11 cellular contexts compared by ENCODE assay signal in genomic region chr1:216566809-216567208, GRCh38.
A peak's percentile ranks its signal among the peaks of the same experiment; 100 is the strongest.
DNase-seq lines count a peak whose midpoint lies in the region; ATAC-seq and TF ChIP-seq lines count a peak whose summit lies in the region.
"Had no signal": no experiment of that assay in that cellular context is flagged by ENCODE, and none has a peak within 500 bp of the region (broad histone marks: within the 10 kb centered on the region; RNA-seq: fewer than 3 reads in every experiment).

No MANE protein-coding gene starts in this region.

- H3K27ac Mint-ChIP-seq in neural progenitor cell, result no peak overlapping the region
- H3K27ac Mint-ChIP-seq: activated B cell treated with CpG ODN at 0.5 μM for 24 hours had no signal

- H3K4me3 ChIP-seq in neural progenitor cell, result no peak overlapping the region
- H3K4me3 ChIP-seq: BLaER1 treated with 17β-estradiol and CSF1 and Interleukin-3, amounts not matched to agents 10 nM and 100 nM had no signal

- H3K9me3 Mint-ChIP-seq in neural progenitor cell, result no peaks in the 10 kb centered on the region
- H3K9me3 Mint-ChIP-seq: activated B cell treated with CpG ODN at 0.5 μM for 24 hours had no signal

- H3K9ac ChIP-seq in neural progenitor cell, result no peak overlapping the region
- H3K9ac ChIP-seq: BLaER1 treated with 17β-estradiol and CSF1 and Interleukin-3, amounts not matched to agents 10 nM and 100 nM had no signal

- TF ChIP-seq CTCF in neural progenitor cell (IDR thresholded peaks at IDR 0.05), result peak; percentile 51

- peak; percentile 1 to 32 for DNase-seq in NCI-H2081 (lab: John Stamatoyannopoulos, UW)
- no peak for DNase-seq in NCI-H2081 treated with DMSO at 0.1 percent for 48 hours (lab: John Stamatoyannopoulos, UW)
- peak; percentile 1 for DNase-seq in amniotic stem cell (lab: John Stamatoyannopoulos, UW)
- DNase-seq in neural progenitor cell (ENCODE audit: low spot score), result no peak
- no peak for DNase-seq in SHP77 treated with DMSO at 0.1 percent for 48 hours (lab: John Stamatoyannopoulos, UW)
- DNase-seq in hippocampal formation (lab: John Stamatoyannopoulos, UW), result no peak
- DNase-seq: activated B cell treated with CpG ODN at 0.5 μM for 24 hours, cortex of kidney had no signal

- no peaks in the 10 kb centered on the region for H3K36me3 ChIP-seq in neural progenitor cell
- H3K36me3 ChIP-seq: BLaER1 treated with 17β-estradiol and CSF1 and Interleukin-3, amounts not matched to agents 10 nM and 100 nM had no signal

- no peak overlapping the region for H3K4me3 Mint-ChIP-seq in neural progenitor cell
- H3K4me3 Mint-ChIP-seq: activated B cell treated with CpG ODN at 0.5 μM for 24 hours had no signal

- TF ChIP-seq EP300 in Ishikawa (IDR thresholded peaks at IDR 0.05; ENCODE audit: borderline replicate concordance), result no peak

- no peaks in the 10 kb centered on the region for H3K27me3 ChIP-seq in neural progenitor cell
- H3K27me3 ChIP-seq: BLaER1 treated with 17β-estradiol and CSF1 and Interleukin-3, amounts not matched to agents 10 nM and 100 nM had no signal

- peaks cover 2% of the 10 kb centered on the region for H3K27me3 Mint-ChIP-seq in neural progenitor cell (ENCODE audit: insufficient read depth, low read depth)
- H3K27me3 Mint-ChIP-seq: activated B cell treated with CpG ODN at 0.5 μM for 24 hours had no signal

- H2AFZ ChIP-seq in neural progenitor cell (replicated peaks), result no peak overlapping the region

- no peak overlapping the region for H3K4me2 ChIP-seq in neural progenitor cell
- H3K4me2 ChIP-seq: BLaER1 treated with 17β-estradiol and CSF1 and Interleukin-3, amounts not matched to agents 10 nM and 100 nM had no signal

- peaks cover 9% of the 10 kb centered on the region for H3K4me1 Mint-ChIP-seq in neural progenitor cell

- H4K20me1 ChIP-seq in neural progenitor cell (ENCODE audit: low read depth), result no peaks in the 10 kb centered on the region
- H4K20me1 ChIP-seq: BLaER1 treated with 17β-estradiol and CSF1 and Interleukin-3, amounts not matched to agents 10 nM and 100 nM had no signal

- no peak overlapping the region for H3K27ac ChIP-seq in neural progenitor cell
- H3K27ac ChIP-seq: BLaER1 treated with 17β-estradiol and CSF1 and Interleukin-3, amounts not matched to agents 10 nM and 100 nM had no signal

- no peaks in the 10 kb centered on the region for H3F3A ChIP-seq in neural progenitor cell (ENCODE audit: low read depth)

- ATAC-seq in HG03442 (IDR thresholded peaks at IDR 0.05; ENCODE audit: unreplicated experiment), result no peak

- H3K36me3 Mint-ChIP-seq in neural progenitor cell, result no peaks in the 10 kb centered on the region

- H3K4me1 ChIP-seq in neural progenitor cell, result no peaks in the 10 kb centered on the region
- H3K4me1 ChIP-seq: BLaER1 treated with 17β-estradiol and CSF1 and Interleukin-3, amounts not matched to agents 10 nM and 100 nM had no signal

- peak; percentile 37 for TF ChIP-seq RAD21 in Ishikawa (IDR thresholded peaks at IDR 0.05; ENCODE audit: low read depth)

- H3K9me3 ChIP-seq in neural progenitor cell (ENCODE audit: low read depth), result no peaks in the 10 kb centered on the region
- H3K9me3 ChIP-seq: BLaER1 treated with 17β-estradiol and CSF1 and Interleukin-3, amounts not matched to agents 10 nM and 100 nM had no signal

- no peaks in the 10 kb centered on the region for H3K79me2 ChIP-seq in neural progenitor cell (ENCODE audit: low read depth)

TF ChIP-seq in Ishikawa, 13 proteins besides CTCF, POLR2A, EP300 and RAD21:
- TF ChIP-seq TAF1 (IDR thresholded peaks at IDR 0.05; ENCODE audit: low read depth), result no peak
- no peak for TF ChIP-seq REST (IDR thresholded peaks at IDR 0.05; ENCODE audit: low read depth)
- TF ChIP-seq TCF12 (IDR thresholded peaks at IDR 0.05; ENCODE audit: low read depth), result no peak
- TF ChIP-seq TEAD4 (IDR thresholded peaks at IDR 0.05), result no peak
- no peak for TF ChIP-seq CEBPB (IDR thresholded peaks at IDR 0.05)
- TF ChIP-seq EGR1 (IDR thresholded peaks at IDR 0.05), result no peak
- TF ChIP-seq USF1 (IDR thresholded peaks at IDR 0.05), result no peak
- no peak for TF ChIP-seq FOXM1 (IDR thresholded peaks at IDR 0.05; ENCODE audit: borderline replicate concordance, low read depth)
- no peak for TF ChIP-seq MAX (IDR thresholded peaks at IDR 0.05)
- TF ChIP-seq ZBTB7A (IDR thresholded peaks at IDR 0.05; ENCODE audit: low read depth), result no peak
- no peak for TF ChIP-seq CREB1 (IDR thresholded peaks at IDR 0.05; ENCODE audit: low read depth)
- no peak for TF ChIP-seq YY1 (IDR thresholded peaks at IDR 0.05; ENCODE audit: low read depth)
- TF ChIP-seq NFIC (IDR thresholded peaks at IDR 0.05), result no peak
TF ChIP-seq in Ishikawa: peak in this region for 0.

Comparison
In these comparisons a context has a peak if more than half of its experiments do, and no peak if none do; other contexts are left out.
1. DNase-seq: peak in NCI-H2081 (2 of 2) and amniotic stem cell (single experiment); none in NCI-H2081 treated with DMSO at 0.1 percent for 48 hours (single experiment), neural progenitor cell (single experiment), SHP77 treated with DMSO at 0.1 percent for 48 hours (single experiment) and hippocampal formation (0 of 2).